1 cellular context compared by ENCODE assay signal in the genomic region with DNA sequence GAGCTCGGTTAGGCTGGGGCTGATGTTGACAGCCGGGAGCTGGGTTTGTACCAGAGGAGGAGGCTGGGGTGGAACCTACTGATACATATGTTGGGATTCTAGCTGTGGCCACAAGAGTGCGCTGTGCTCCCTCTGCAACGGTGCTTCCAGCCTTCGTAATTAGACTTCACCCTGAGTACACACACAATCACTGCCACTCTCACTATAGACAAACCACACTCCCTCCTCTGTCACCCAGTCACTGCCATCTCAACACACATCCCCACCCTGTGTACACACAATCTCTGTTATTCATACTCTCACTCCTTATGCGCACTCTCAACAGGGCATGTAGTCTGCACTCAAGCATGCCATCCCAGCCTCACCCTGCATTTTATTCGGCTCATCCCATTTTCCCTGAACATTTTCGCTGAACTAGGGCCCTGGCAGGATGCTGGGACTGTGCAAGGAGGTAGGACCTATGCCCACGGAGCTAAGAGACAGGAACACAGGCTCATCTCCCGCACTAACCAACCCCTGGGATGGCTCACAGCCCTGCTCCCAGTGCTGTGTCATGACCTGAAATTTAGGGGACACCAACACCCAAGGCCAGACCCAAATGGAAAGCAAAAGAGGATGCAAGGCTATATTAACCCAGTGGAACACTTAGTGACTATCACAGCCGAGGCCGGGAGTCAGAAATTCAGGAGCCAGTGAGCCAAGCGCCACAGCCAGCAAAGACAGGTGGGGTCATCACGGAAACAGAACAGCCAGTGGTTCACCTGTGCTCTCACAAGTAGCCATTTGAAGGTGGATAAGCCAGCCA.
A peak's percentile ranks its signal among the peaks of the same experiment; 100 is the strongest.
TF ChIP-seq lines count a peak whose summit lies in the region.

No MANE protein-coding gene starts in this region.

TF ChIP-seq in K562, 482 proteins besides CTCF, POLR2A, EP300 and RAD21:
- TF ChIP-seq SIN3B (IDR thresholded peaks at IDR 0.05; ENCODE audit: low read depth) (no peak), TFAP4 (CRISPR knock-in tag; IDR thresholded peaks at IDR 0.05; ENCODE audit: borderline replicate concordance) (peak; percentile 32; the same call in 1 of the 2 replicates), LARP7 (IDR thresholded peaks at IDR 0.05) (0 out of 2 replicates have a peak, but pooled peaks have one; percentile 47), ZNF175 (CRISPR knock-in tag; IDR thresholded peaks at IDR 0.05; ENCODE audit: low read depth) (no peak), NFIC (IDR thresholded peaks at IDR 0.05) (0 out of 2 replicates have a peak, but pooled peaks have one; percentile 12), XRCC4 (IDR thresholded peaks at IDR 0.05; ENCODE audit: extremely low read depth, insufficient read depth, insufficient read length) (no peak), ATF1 (CRISPR knock-in tag; IDR thresholded peaks at IDR 0.05) (no peak), ATF1 (tag; IDR thresholded peaks at IDR 0.05) (0 out of 2 replicates have a peak, but pooled peaks have one; percentile 8), PHF21A (IDR thresholded peaks at IDR 0.05; ENCODE audit: borderline replicate concordance, low read depth) (peak; percentile 73), VEZF1 (CRISPR knock-in tag; IDR thresholded peaks at IDR 0.05) (no peak), KDM1A (IDR thresholded peaks at IDR 0.05) (0 out of 4 replicates have a peak, but pooled peaks of 1 of the 2 experiments have one; percentile 47), ARID2 (IDR thresholded peaks at IDR 0.05) (peak; percentile 82), RB1 (IDR thresholded peaks at IDR 0.05; ENCODE audit: low read depth) (peak; percentile 54; the same call in 1 of the 2 replicates), ZNF77 (CRISPR knock-in tag; IDR thresholded peaks at IDR 0.05) (0 out of 2 replicates have a peak, but pooled peaks have one; percentile 36), MLLT1 (IDR thresholded peaks at IDR 0.05) (0 out of 4 replicates have a peak, but pooled peaks of 1 of the 2 experiments have one; percentile 30), RCOR1 (IDR thresholded peaks at IDR 0.05; ENCODE audit: borderline replicate concordance in 1 of 2, low read depth in 2 of 2, low read length in 2 of 2) (peak in 1 of 2 experiments; percentile 82; a peak in 2 of 4 replicates), ARHGAP35 (IDR thresholded peaks at IDR 0.05; ENCODE audit: partially characterized antibody) (peak; percentile 64), TAF15 (IDR thresholded peaks at IDR 0.05; ENCODE audit: low read depth, low read length) (no peak), SMC3 (conservative IDR thresholded peaks at IDR 0.05; ENCODE audit: insufficient read depth, low read depth, low read length) (peak; percentile 91), CTBP1 (IDR thresholded peaks at IDR 0.05; ENCODE audit: borderline replicate concordance) (peak; percentile 45; the same call in 1 of the 2 replicates), YY1 (IDR thresholded peaks at IDR 0.05; ENCODE audit: borderline replicate concordance in 1 of 3, control insufficient read depth in 1 of 3, extremely low read depth in 1 of 3, insufficient read depth in 3 of 3, insufficient read length in 1 of 3, insufficient replicate concordance in 2 of 3, low read depth in 1 of 3, low read length in 2 of 3) (peak in 1 of 3 experiments; percentile 23), ZBTB26 (CRISPR knock-in tag; IDR thresholded peaks at IDR 0.05) (0 out of 2 replicates have a peak, but pooled peaks have one; percentile 17), ZNF174 (CRISPR knock-in tag; IDR thresholded peaks at IDR 0.05) (no peak), ZNF699 (CRISPR knock-in tag; IDR thresholded peaks at IDR 0.05; ENCODE audit: insufficient replicate concordance) (no peak), HDAC1 (IDR thresholded peaks at IDR 0.05) (peak in 1 of 2 experiments; percentile 48; a peak in 1 of 4 replicates), ZNF431 (CRISPR knock-in tag; IDR thresholded peaks at IDR 0.05) (no peak), CREM (IDR thresholded peaks at IDR 0.05; ENCODE audit: low read depth) (0 out of 2 replicates have a peak, but pooled peaks have one; percentile 31), CC2D1A (IDR thresholded peaks at IDR 0.05) (peak; percentile 71), ZHX1 (conservative IDR thresholded peaks at IDR 0.05; ENCODE audit: low read length) (0 out of 2 replicates have a peak, but pooled peaks have one; percentile 59), STAG1 (CRISPR knock-in tag; IDR thresholded peaks at IDR 0.05; ENCODE audit: borderline replicate concordance) (peak; percentile 91), DEAF1 (CRISPR knock-in tag; IDR thresholded peaks at IDR 0.05) (peak; percentile 84)
- TF ChIP-seq, protein P1, sequence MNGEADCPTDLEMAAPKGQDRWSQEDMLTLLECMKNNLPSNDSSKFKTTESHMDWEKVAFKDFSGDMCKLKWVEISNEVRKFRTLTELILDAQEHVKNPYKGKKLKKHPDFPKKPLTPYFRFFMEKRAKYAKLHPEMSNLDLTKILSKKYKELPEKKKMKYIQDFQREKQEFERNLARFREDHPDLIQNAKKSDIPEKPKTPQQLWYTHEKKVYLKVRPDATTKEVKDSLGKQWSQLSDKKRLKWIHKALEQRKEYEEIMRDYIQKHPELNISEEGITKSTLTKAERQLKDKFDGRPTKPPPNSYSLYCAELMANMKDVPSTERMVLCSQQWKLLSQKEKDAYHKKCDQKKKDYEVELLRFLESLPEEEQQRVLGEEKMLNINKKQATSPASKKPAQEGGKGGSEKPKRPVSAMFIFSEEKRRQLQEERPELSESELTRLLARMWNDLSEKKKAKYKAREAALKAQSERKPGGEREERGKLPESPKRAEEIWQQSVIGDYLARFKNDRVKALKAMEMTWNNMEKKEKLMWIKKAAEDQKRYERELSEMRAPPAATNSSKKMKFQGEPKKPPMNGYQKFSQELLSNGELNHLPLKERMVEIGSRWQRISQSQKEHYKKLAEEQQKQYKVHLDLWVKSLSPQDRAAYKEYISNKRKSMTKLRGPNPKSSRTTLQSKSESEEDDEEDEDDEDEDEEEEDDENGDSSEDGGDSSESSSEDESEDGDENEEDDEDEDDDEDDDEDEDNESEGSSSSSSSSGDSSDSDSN (IDR thresholded peaks at IDR 0.05; ENCODE audit: borderline replicate concordance in 1 of 2, low read depth in 2 of 2, low read length in 2 of 2) = 0 out of 4 replicates have a peak, but pooled peaks of 1 of the 2 experiments have one; percentile 40
